8 cellular contexts compared by ENCODE assay signal in the genomic region with DNA sequence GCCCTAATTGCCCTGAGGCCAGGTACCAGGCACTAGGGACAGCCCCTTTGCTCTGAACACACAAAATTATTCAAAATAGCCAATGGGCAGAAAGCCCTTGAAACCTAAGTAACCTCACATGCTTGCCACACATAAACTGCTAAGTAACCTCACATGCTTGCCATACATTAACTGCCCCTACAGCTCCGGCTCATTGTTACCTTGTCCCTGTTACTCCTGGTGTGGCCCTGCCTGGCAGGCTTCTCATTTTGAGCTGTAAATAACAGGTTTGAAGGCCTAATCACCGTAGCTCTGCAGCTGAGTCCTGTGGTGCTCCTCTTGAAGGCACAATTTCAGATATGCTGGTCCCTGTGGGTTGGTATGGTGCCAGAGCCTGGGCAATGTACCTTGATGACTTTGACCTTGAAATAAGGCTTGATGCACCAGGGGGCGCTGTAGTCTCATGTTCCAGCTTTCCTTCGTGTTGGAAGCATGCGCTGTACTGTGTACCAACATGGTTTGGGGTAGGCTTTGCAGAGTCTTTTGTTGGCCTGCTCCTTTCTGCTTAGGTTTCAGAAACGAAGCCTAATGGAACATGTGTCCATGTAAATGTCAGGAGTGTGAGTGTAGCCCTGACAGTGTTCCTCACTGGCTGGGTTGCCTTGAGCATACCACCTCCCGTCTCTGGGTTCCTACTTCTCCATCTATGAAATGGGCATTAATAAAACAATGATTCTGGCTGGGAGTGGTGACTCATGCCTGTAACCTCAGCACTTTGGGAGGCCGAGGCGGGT. TPM values are rescaled to one million over a fixed set of nuclear protein-coding genes. Genes with fewer than 3 reads are reported as not detected.
DNase-seq lines count a peak whose midpoint lies in the region; ATAC-seq and TF ChIP-seq lines count a peak whose summit lies in the region.

No MANE protein-coding gene starts in this region.

- no peak overlapping the region for H3K9ac ChIP-seq in Loucy (ENCODE audit: low read depth, low read length, poor library complexity, severe bottlenecking)

- H2AFZ ChIP-seq in GM23338 (no peak overlapping the region), Loucy (ENCODE audit: low read length) (peak overlapping the region; percentile 78)

- H3K27me3 ChIP-seq in GM23338 (ENCODE audit: insufficient read depth) (no peaks in the 10 kb centered on the region), Loucy (ENCODE audit: insufficient read depth, low read length, poor library complexity, severe bottlenecking) (no peaks in the 10 kb centered on the region), SJCRH30 (no peaks in the 10 kb centered on the region), psoas muscle (ENCODE audit: insufficient read depth in 3 of 3, low read length in 2 of 3) (no peaks in the 10 kb centered on the region)

- H3K9me3 ChIP-seq in Loucy (ENCODE audit: insufficient read depth, low read depth, low read length) (no peaks in the 10 kb centered on the region), SJCRH30 (replicated peaks) (no peaks in the 10 kb centered on the region), psoas muscle (no peaks in the 10 kb centered on the region)

- H3K4me3 Mint-ChIP-seq in GM23338 (no peak overlapping the region), glutamatergic neuron (ENCODE audit: unreplicated experiment) (no peak overlapping the region)

- H3K79me2 ChIP-seq in GM23338 (replicated peaks; ENCODE audit: insufficient read depth) (no peaks in the 10 kb centered on the region), Loucy (ENCODE audit: insufficient read depth, low read length) (no peaks in the 10 kb centered on the region)

- H3K36me3 ChIP-seq in GM23338 (ENCODE audit: insufficient read depth): no peaks in the 10 kb centered on the region
- no peaks in the 10 kb centered on the region for H3K36me3 ChIP-seq in Loucy (ENCODE audit: insufficient read depth, low read length)
- no peaks in the 10 kb centered on the region for H3K36me3 ChIP-seq in SJCRH30
- H3K36me3 ChIP-seq in psoas muscle (ENCODE audit: insufficient read depth in 1 of 2, low read depth in 1 of 2): no peaks in the 10 kb centered on the region

- H3K4me3 ChIP-seq in GM23338 (no peak overlapping the region), Loucy (ENCODE audit: low read length, poor library complexity, severe bottlenecking) (no peak overlapping the region), SJCRH30 (no peak overlapping the region), psoas muscle (no peak overlapping the region)

- peak; percentile 90 to 99 for TF ChIP-seq CTCF in GM23338 (conservative IDR thresholded peaks at IDR 0.05; ENCODE audit: low read depth in 2 of 2)
- TF ChIP-seq CTCF in Loucy (conservative IDR thresholded peaks at IDR 0.05; ENCODE audit: low read length): peak; percentile 85
- TF ChIP-seq CTCF in glutamatergic neuron (IDR thresholded peaks at IDR 0.05; ENCODE audit: partially characterized antibody, unreplicated experiment): peak; percentile 81
- TF ChIP-seq CTCF in psoas muscle (IDR thresholded peaks at IDR 0.05): peak; percentile 39

- H3K9me3 Mint-ChIP-seq in GM23338 (no peaks in the 10 kb centered on the region), glutamatergic neuron (ENCODE audit: unreplicated experiment) (no peaks in the 10 kb centered on the region)

- no peaks in the 10 kb centered on the region for H3K9me2 ChIP-seq in GM23338 (ENCODE audit: insufficient read depth)
- no peaks in the 10 kb centered on the region for H3K9me2 ChIP-seq in Loucy (replicated peaks; ENCODE audit: low read depth, low read length)

- H4K20me1 ChIP-seq in GM23338 (replicated peaks; ENCODE audit: insufficient read depth) (no peaks in the 10 kb centered on the region; the same call in 1 of the 2 replicates), Loucy (ENCODE audit: insufficient read depth, low read length, poor library complexity, severe bottlenecking) (no peaks in the 10 kb centered on the region)

- H3K27me3 Mint-ChIP-seq in GM23338 (ENCODE audit: insufficient read depth, low read depth, poor library complexity) (no peaks in the 10 kb centered on the region), glutamatergic neuron (ENCODE audit: unreplicated experiment) (no peaks in the 10 kb centered on the region)

- H3K27ac ChIP-seq in GM23338 (ENCODE audit: low read depth) (no peak overlapping the region), SJCRH30 (no peak overlapping the region), psoas muscle (no peak overlapping the region)

- in situ Hi-C loops in G401 (cut with HindIII; ENCODE audit: low sequenced_read_pairs): no loop called here

- H3K4me1 Mint-ChIP-seq in GM23338: no peaks in the 10 kb centered on the region
- no peaks in the 10 kb centered on the region for H3K4me1 Mint-ChIP-seq in glutamatergic neuron (ENCODE audit: low read depth, unreplicated experiment)

- H3K4me1 ChIP-seq in GM23338 (ENCODE audit: insufficient read depth) (no peaks in the 10 kb centered on the region), Loucy (ENCODE audit: insufficient read depth, low read length, poor library complexity, severe bottlenecking) (peaks cover 23% of the 10 kb centered on the region), SJCRH30 (no peaks in the 10 kb centered on the region), psoas muscle (no peaks in the 10 kb centered on the region)

- no peak overlapping the region for H3K27ac Mint-ChIP-seq in GM23338
- H3K27ac Mint-ChIP-seq in glutamatergic neuron (ENCODE audit: unreplicated experiment): no peak overlapping the region

- peaks cover 6% of the 10 kb centered on the region for H3F3A ChIP-seq in GM23338 (replicated peaks; ENCODE audit: low read depth)
- H3F3A ChIP-seq in Loucy (ENCODE audit: low read depth): peaks cover 4% of the 10 kb centered on the region; the same call in 1 of the 2 replicates

- 47 to 51% (median 48%) methylated on average over 9 of the region's 9 CpGs for WGBS in psoas muscle, 3 donors

- intact Hi-C loops in psoas muscle (cut with DNase I): no loop called here

- peak; percentile 49 for DNase-seq in G401 (ENCODE audit: low spot score)
- peak; percentile 96 for DNase-seq in GM23338 (ENCODE audit: low spot score)
- DNase-seq in SJCRH30: peak; percentile 78 to 90
- DNase-seq in activated effector memory CD4-positive, alpha-beta T cell treated with anti-CD3 and anti-CD28 coated beads, Interleukin-2, amount 50 U/mL, for 16 hours: peak; percentile 97
- peak; percentile 87 for DNase-seq in glutamatergic neuron
- peak; percentile 59 to 73 for DNase-seq in psoas muscle
- no peak for DNase-seq in 8988T

- H3K4me2 ChIP-seq in GM23338 (no peak overlapping the region), Loucy (ENCODE audit: low read depth, low read length, poor library complexity, severe bottlenecking) (no peak overlapping the region)

- H3K36me3 Mint-ChIP-seq in GM23338 (ENCODE audit: low read depth) (no peaks in the 10 kb centered on the region), glutamatergic neuron (ENCODE audit: unreplicated experiment) (no peaks in the 10 kb centered on the region)

- peak; percentile 99 for ATAC-seq in GM23338
- peak in 1 of 4 donors; percentile 49 for ATAC-seq in psoas muscle

TF ChIP-seq in GM23338, 12 proteins besides CTCF, POLR2A, EP300 and RAD21 (continues in another document):
- TF ChIP-seq, protein P1, sequence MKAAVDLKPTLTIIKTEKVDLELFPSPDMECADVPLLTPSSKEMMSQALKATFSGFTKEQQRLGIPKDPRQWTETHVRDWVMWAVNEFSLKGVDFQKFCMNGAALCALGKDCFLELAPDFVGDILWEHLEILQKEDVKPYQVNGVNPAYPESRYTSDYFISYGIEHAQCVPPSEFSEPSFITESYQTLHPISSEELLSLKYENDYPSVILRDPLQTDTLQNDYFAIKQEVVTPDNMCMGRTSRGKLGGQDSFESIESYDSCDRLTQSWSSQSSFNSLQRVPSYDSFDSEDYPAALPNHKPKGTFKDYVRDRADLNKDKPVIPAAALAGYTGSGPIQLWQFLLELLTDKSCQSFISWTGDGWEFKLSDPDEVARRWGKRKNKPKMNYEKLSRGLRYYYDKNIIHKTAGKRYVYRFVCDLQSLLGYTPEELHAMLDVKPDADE (IDR thresholded peaks at IDR 0.05): no peak
- no peak for TF ChIP-seq STAT1 (IDR thresholded peaks at IDR 0.05; ENCODE audit: unreplicated experiment)

RNA-seq across cellular contexts. Expression of gene CCR4, which starts 3.8 kb away (rescaled TPM):
- 0.06 and 0.07 TPM in 2 replicates for total RNA-seq in G401 (2014; rRNA removed; shearing (Covaris generic))
- total RNA-seq in GM23338 (2014; rRNA removed; shearing (Covaris generic)): 0.35 and 0.39 TPM in 2 replicates
- polyA plus RNA-seq in GM23338 (2016; fragmentation: Nextera tagmentation; extraction: Ambion mirVana) (0.10 TPM in 1 of 2 replicates, not detected in the other), psoas muscle (under 1 TPM in 1 of 3 donors, not detected in 2; 0.03 TPM)
- not detected in 2 replicates for total RNA-seq in SJCRH30 (2014; rRNA removed; shearing (Covaris generic))
- total RNA-seq in glutamatergic neuron (ENCODE audit: unreplicated experiment) (not detected), psoas muscle (under 1 TPM in 1 of 4 donors, not detected in 3; 0.10 TPM)

Comparison
In these comparisons a context has a peak if more than half of its experiments do, and no peak if none do; other contexts are left out.
1. CTCF ChIP-seq: peak in every context shown above with its lines; median percentile 94 in GM23338; 85 in Loucy; 81 in glutamatergic neuron; 39 in psoas muscle.